Comparison of ENCODE assay signal across 8 cellular contexts in genomic region chr11:82955676-82956453, GRCh38. TPM values are rescaled to one million over a fixed set of nuclear protein-coding genes. Genes with fewer than 3 reads are reported as not detected.
DNase-seq lines count a peak whose midpoint lies in the region; ATAC-seq, FAIRE-seq and TF ChIP-seq lines count a peak whose summit lies in the region.
"Not testable (repeated sequence)": the region's sequence is repeated elsewhere in the genome, so short reads cannot be mapped to it uniquely, and the experiment has no call there.

No MANE protein-coding gene starts in this region.

- not testable (repeated sequence) for ATAC-seq in GM12878
- peak; percentile 81 for ATAC-seq in HepG2

- intact Hi-C loops in GM12878 (cut with micrococcal nuclease; ENCODE audit: unreplicated experiment); HepG2 (cut with micrococcal nuclease; ENCODE audit: unreplicated experiment); transverse colon (cut with DNase I; ENCODE audit: low total_unique reads): not testable (repeated sequence)

- not testable (repeated sequence) for H3K27me3 Mint-ChIP-seq in T-helper 2 cell treated with Interferon-gamma antibody and Interleukin-4, amounts not matched to agents 5 μg/mL and 100 μg/mL, for 36 hours (ENCODE audit: low read depth)

- H3K9me3 Mint-ChIP-seq in T-helper 2 cell treated with Interferon-gamma antibody and Interleukin-4, amounts not matched to agents 5 μg/mL and 100 μg/mL, for 36 hours = peaks cover 47% of the 10 kb centered on the region

- H3K27ac ChIP-seq in GM23248; GM12878 (ENCODE audit: control insufficient read depth, insufficient read depth); transverse colon: not testable (repeated sequence)
- H3K27ac ChIP-seq in HepG2 (ENCODE audit: extremely low read length, insufficient read depth, low read length) = peak overlapping the region; percentile 49

- not testable (repeated sequence) for TF ChIP-seq CTCF in GM12878 (IDR thresholded peaks at IDR 0.05 in 2 of 3, conservative IDR thresholded peaks at IDR 0.05 in 1 of 3; ENCODE audit: control insufficient read depth in 2 of 3, extremely low read depth in 1 of 3, insufficient read depth in 1 of 3, low read depth in 3 of 3, low read length in 3 of 3); HepG2 (CRISPR knock-in tag; IDR thresholded peaks at IDR 0.05); transverse colon (IDR thresholded peaks at IDR 0.05)

- not testable (repeated sequence) for H3K4me1 ChIP-seq in GM23248 (ENCODE audit: insufficient read depth); transverse colon
- H3K4me1 ChIP-seq in GM12878 (ENCODE audit: control insufficient read depth, insufficient read depth, low read length) = peaks cover 12% of the 10 kb centered on the region
- peaks cover 32% of the 10 kb centered on the region for H3K4me1 ChIP-seq in HepG2 (ENCODE audit: insufficient read depth, low read length)

- H4K20me1 ChIP-seq in GM23248 (ENCODE audit: insufficient read depth); GM12878 (ENCODE audit: control insufficient read depth, insufficient read depth); HepG2 (ENCODE audit: insufficient read depth, low read length): not testable (repeated sequence)

- H3K4me1 Mint-ChIP-seq in T-helper 2 cell treated with Interferon-gamma antibody and Interleukin-4, amounts not matched to agents 5 μg/mL and 100 μg/mL, for 36 hours (ENCODE audit: low read depth) = peaks cover 51% of the 10 kb centered on the region

- H3K9me2 ChIP-seq in GM23248 (ENCODE audit: insufficient read depth) = not testable (repeated sequence)

- not testable (repeated sequence) for FAIRE-seq in GM12878 (lab: Jason Lieb, UNC); HepG2 (lab: Jason Lieb, UNC)

- not testable (repeated sequence) for TF ChIP-seq EP300 in GM12878 (IDR thresholded peaks at IDR 0.05; ENCODE audit: borderline replicate concordance in 1 of 2, control insufficient read depth in 1 of 2, low read depth in 2 of 2, low read length in 2 of 2); HepG2 (IDR thresholded peaks at IDR 0.05; ENCODE audit: low read depth in 2 of 2, low read length in 2 of 2); transverse colon (IDR thresholded peaks at IDR 0.05; ENCODE audit: low read depth)
- TF ChIP-seq EP300 in HepG2 (CRISPR knock-in tag; IDR thresholded peaks at IDR 0.05; ENCODE audit: borderline replicate concordance) = 0 out of 2 replicates have a peak, but pooled peaks have one; percentile 16

- 45 to 49% methylated on average over 9 of the region's 9 CpGs for WGBS in GM23248 (ENCODE audit: low coverage in 1 of 2, low lambda C conversion rate in 2 of 2, missing lambda C conversion rate in 2 of 2), 2 experiments
- 70% methylated on average over 9 of the region's 9 CpGs for WGBS in GM12878 (ENCODE audit: insufficient coverage, insufficient replicate concordance, low lambda C conversion rate, missing lambda C conversion rate)
- WGBS in HepG2 (ENCODE audit: low lambda C conversion rate) = 15% methylated on average over 7 of the region's 9 CpGs
- 61% methylated on average over 9 of the region's 9 CpGs; no CpG with 5 or more reads in 1 of the 2 donors for WGBS in transverse colon (ENCODE audit: low coverage in 1 of 2), 2 donors

- TF ChIP-seq RAD21 in GM12878 (IDR thresholded peaks at IDR 0.05; ENCODE audit: insufficient read depth, low read depth, low read length); HepG2 (CRISPR knock-in tag; IDR thresholded peaks at IDR 0.05): not testable (repeated sequence)

- peak overlapping the region; percentile 66 for H3K27ac Mint-ChIP-seq in T-helper 2 cell treated with Interferon-gamma antibody and Interleukin-4, amounts not matched to agents 5 μg/mL and 100 μg/mL, for 36 hours

- SMC1A ChIA-PET in GM12878 (lab: Charles Lee; ENCODE audit: uncharacterized antibody, unreplicated experiment) = interaction anchor here (0.8 to 10.6 kb wide), 6 partner anchors 9 to 101 kb away, joined by 3 to 85 read pairs (median 4); no protein-coding TSS in a partner anchor

- not testable (repeated sequence) for DNase-seq in GM23248; GM12878 (ENCODE audit: low read depth, low spot score)
- DNase-seq in NCI-H345 (lab: John Stamatoyannopoulos, UW) = peak; percentile 64
- DNase-seq in T-helper 2 cell treated with Interferon-gamma antibody and Interleukin-4, amounts not matched to agents 5 μg/mL and 100 μg/mL, for 36 hours (ENCODE audit: low spot score) = peak; percentile 28
- peak; percentile 59 for DNase-seq in activated T-cell treated with anti-CD3 and anti-CD28 coated beads for 1 hour (ENCODE audit: low read depth)
- DNase-seq in HepG2 (ENCODE audit: low spot score) = peak; percentile 35
- peak; percentile 25 for DNase-seq in stimulated activated CD4-positive, alpha-beta T cell treated with anti-CD3 and anti-CD28 coated beads, Interleukin-2, amount 100 ng/mL, for 4 hours (ENCODE audit: low read depth)
- DNase-seq in transverse colon = peak; percentile 64

- POLR2A ChIA-PET in GM12878 (lab: Charles Lee) (interaction anchor here (1.2 to 2.1 kb wide), 2 partner anchors 26 to 330 kb away, joined by 3 to 4 read pairs; no protein-coding TSS in a partner anchor), HepG2 (lab: Yijun Ruan, JAX) (interaction anchor here (0.7 to 2.2 kb wide), 5 partner anchors 10 to 201 kb away, joined by 3 to 10 read pairs (median 5); partner anchors contain the start of gene PCF11)

- not testable (repeated sequence) for TF ChIP-seq POLR2A in GM12878 (IDR thresholded peaks at IDR 0.05; ENCODE audit: low read depth, low read length); HepG2 (IDR thresholded peaks at IDR 0.05; ENCODE audit: insufficient read depth in 1 of 2, low read depth in 2 of 2, low read length in 2 of 2); transverse colon (IDR thresholded peaks at IDR 0.05)

- H3K9ac ChIP-seq in GM23248; GM12878 (ENCODE audit: control insufficient read depth, insufficient read depth, low read length): not testable (repeated sequence)
- H3K9ac ChIP-seq in HepG2 (ENCODE audit: insufficient read depth, low read depth, low read length) = peak overlapping the region; percentile 15; the same call in 1 of the 2 replicates

- H3K36me3 Mint-ChIP-seq in T-helper 2 cell treated with Interferon-gamma antibody and Interleukin-4, amounts not matched to agents 5 μg/mL and 100 μg/mL, for 36 hours (ENCODE audit: low read depth) = peaks cover 46% of the 10 kb centered on the region

- H3F3A ChIP-seq in GM23248 (ENCODE audit: insufficient read depth) = not testable (repeated sequence)

- H3K4me2 ChIP-seq in GM23248 (ENCODE audit: unreplicated experiment); GM12878 (ENCODE audit: control insufficient read depth, insufficient read depth): not testable (repeated sequence)
- peak overlapping the region; percentile 76 for H3K4me2 ChIP-seq in HepG2 (ENCODE audit: low read depth, low read length)

- H3K4me3 Mint-ChIP-seq in T-helper 2 cell treated with Interferon-gamma antibody and Interleukin-4, amounts not matched to agents 5 μg/mL and 100 μg/mL, for 36 hours = peak overlapping the region; percentile 41

- RAD21 ChIA-PET in GM12878 (lab: Charles Lee; ENCODE audit: unreplicated experiment) = interaction anchor here (0.7 kb wide), 1 partner anchor 9 kb away, joined by 3 read pairs; no protein-coding TSS in a partner anchor

- in situ Hi-C loops in GM23248 (cut with MboI); GM12878 (cut with MboI); HepG2 (cut with HindIII; ENCODE audit: extremely low pct_ligation_motif_present, low pct_unique_long_range_greater_than_20kb); transverse colon (cut with MboI; ENCODE audit: low pct_ligation_motif_present in 1 of 4, low pct_unique_long_range_greater_than_20kb in 1 of 4, low sequenced_read_pairs in 3 of 4): not testable (repeated sequence)

- H3K9me3 ChIP-seq in GM23248 (ENCODE audit: low read depth); GM12878 (replicated peaks; ENCODE audit: control insufficient read depth, insufficient read depth, low read length); HepG2 (ENCODE audit: low read length); transverse colon: not testable (repeated sequence)

- not testable (repeated sequence) for H3K4me3 ChIP-seq in GM23248, GM12878, transverse colon
- peak overlapping the region in 2 of 3 experiments; percentile 8 to 48; a peak in 2 of 6 replicates for H3K4me3 ChIP-seq in HepG2 (replicated peaks in 1 of 3; ENCODE audit: insufficient read depth in 1 of 3, low read depth in 2 of 3, low read length in 3 of 3)

- H3K27me3 ChIP-seq in GM23248 (replicated peaks; ENCODE audit: insufficient read depth); GM12878 (replicated peaks in 1 of 2; ENCODE audit: control insufficient read depth in 2 of 2, insufficient read depth in 2 of 2, low read length in 1 of 2); HepG2 (ENCODE audit: control insufficient read depth in 1 of 2, insufficient read depth in 2 of 2, low read length in 2 of 2); transverse colon: not testable (repeated sequence)

- not testable (repeated sequence) for H3K36me3 ChIP-seq in GM23248 (ENCODE audit: low read depth); GM12878 (ENCODE audit: control insufficient read depth in 2 of 2, insufficient read depth in 2 of 2, low read length in 1 of 2); HepG2 (replicated peaks in 1 of 2; ENCODE audit: control insufficient read depth in 1 of 2, insufficient read depth in 2 of 2, low read length in 2 of 2); transverse colon

- H2AFZ ChIP-seq in GM23248 (peak overlapping the region; percentile 45; the same call in 1 of the 2 replicates), GM12878 (ENCODE audit: control insufficient read depth, low read depth, low read length) (peak overlapping the region; percentile 54; the same call in 1 of the 2 replicates), HepG2 (ENCODE audit: low read length) (peak overlapping the region; percentile 42)

- not testable (repeated sequence) for BruUV-seq in GM12878 (replicated peaks; lab: Mats Ljungman, UMichigan); HepG2 (replicated peaks; lab: Mats Ljungman, UMichigan)

- CTCF ChIA-PET in GM12878 (lab: Yijun Ruan, JAX) = interaction anchor here (1.3 to 1.4 kb wide), 2 partner anchors 14 to 294 kb away, joined by 3 to 5 read pairs; no protein-coding TSS in a partner anchor
- CTCF ChIA-PET in HepG2 (lab: Yijun Ruan, JAX; ENCODE audit: low intra/inter-chr PET ratio, low total read pairs) = not testable (repeated sequence)

- not testable (repeated sequence) for H3K79me2 ChIP-seq in GM23248 (ENCODE audit: insufficient read depth); GM12878 (ENCODE audit: control insufficient read depth, insufficient read depth, low read length); HepG2 (ENCODE audit: insufficient read depth, low read length)

RNA-seq across cellular contexts. Expression of gene DDIAS, which starts 54.3 kb away (rescaled TPM):
- 5.4 and 7.6 TPM in 2 replicates for total RNA-seq in GM23248 (2014; rRNA removed; shearing (Covaris generic))
- 4.5 and 5.0 TPM in 2 replicates for polyA plus RNA-seq in GM23248 (2016; fragmentation: Nextera tagmentation; extraction: Ambion mirVana)
- 6.3 and 6.5 TPM in 2 replicates for total RNA-seq in GM12878 (2013; cell fraction: nucleolus; rRNA removed)
- total RNA-seq in GM12878 (2014; rRNA removed) = 12.3 and 13.9 TPM in 2 replicates
- total RNA-seq in GM12878 (2014; rRNA removed; fragmentation: Illumina TruSeq; extraction: Trizol) = 13.1 and 13.6 TPM in 2 replicates
- 10.3 and 14.2 TPM in 2 replicates for total RNA-seq in GM12878 (2021)
- 1.8 TPM for polyA plus RNA-seq in GM12878 (2011; ENCODE audit: low read depth)
- polyA plus RNA-seq in GM12878 (2011; rRNA removed) = 14.7 and 19.6 TPM in 2 replicates
- 7.5 and 8.4 TPM in 2 replicates for polyA plus RNA-seq in GM12878 (2011; cell fraction: cytosol; rRNA removed)
- polyA plus RNA-seq in GM12878 (2011; cell fraction: nucleus; rRNA removed) = 6.2 and 6.7 TPM in 2 replicates
- polyA plus RNA-seq in GM12878 (2012) = 2.3 and 3.4 TPM in 2 replicates
- polyA plus RNA-seq in GM12878 (2014; fragmentation: Illumina TruSeq; extraction: Trizol) = 15.4 and 20.6 TPM in 2 replicates
- 1 to 10 TPM; 6.9 to 7.0 TPM for polyA plus RNA-seq in GM12878 (2014; fragmentation: Nextera tagmentation; extraction: Ambion mirVana)
- 7.2 and 8.8 TPM in 2 replicates for polyA plus RNA-seq in GM12878 (2014; rRNA removed)
- 10 to 100 TPM; 22.6 to 27.8 TPM for polyA plus RNA-seq in GM12878 (2016; fragmentation: Nextera tagmentation; extraction: Ambion mirVana)
- polyA minus RNA-seq in GM12878 (2011; rRNA and poly(A)+ RNA removed) = 10.8 and 14.1 TPM in 2 replicates
- 4.0 and 4.9 TPM in 2 replicates for polyA minus RNA-seq in GM12878 (2011; cell fraction: cytosol; rRNA and poly(A)+ RNA removed)
- polyA minus RNA-seq in GM12878 (2011; cell fraction: nucleus; rRNA and poly(A)+ RNA removed) = 3.4 and 6.8 TPM in 2 replicates
- 13.0 and 23.5 TPM in 2 replicates for total RNA-seq in HepG2 (2016; rRNA removed; fragmentation: Illumina TruSeq; extraction: Trizol)
- total RNA-seq in HepG2 (2016; cell fraction: cytosol; rRNA removed; fragmentation: Illumina TruSeq; extraction: Trizol; ENCODE audit: low read depth) = 4.5 and 6.3 TPM in 2 replicates
- 12.6 and 21.3 TPM in 2 replicates for total RNA-seq in HepG2 (2016; cell fraction: insoluble cytoplasmic fraction; rRNA removed; fragmentation: Illumina TruSeq; extraction: Trizol)
- 9.5 and 11.4 TPM in 2 replicates for total RNA-seq in HepG2 (2016; cell fraction: membrane; rRNA removed; fragmentation: Illumina TruSeq; extraction: Trizol)
- total RNA-seq in HepG2 (2016; cell fraction: nucleus; rRNA removed; fragmentation: Illumina TruSeq; extraction: Trizol) = 9.5 and 11.1 TPM in 2 replicates
- 2.2 and 3.5 TPM in 2 replicates for polyA plus RNA-seq in HepG2 (2011; rRNA removed)
- 1.6 and 2.0 TPM in 2 replicates for polyA plus RNA-seq in HepG2 (2011; cell fraction: cytosol; rRNA removed)
- polyA plus RNA-seq in HepG2 (2011; cell fraction: nucleus; rRNA removed) = 1.0 and 1.6 TPM in 2 replicates
- polyA plus RNA-seq in HepG2 (2012) = 1.7 and 5.3 TPM in 2 replicates
- 0.66 and 0.94 TPM in 2 replicates for polyA plus RNA-seq in HepG2 (2016; cell fraction: cytosol; fragmentation: Illumina TruSeq; extraction: Trizol; ENCODE audit: low read depth)
- polyA plus RNA-seq in HepG2 (2016; cell fraction: insoluble cytoplasmic fraction; fragmentation: Illumina TruSeq; extraction: Trizol; ENCODE audit: low read depth) = 13.7 and 16.2 TPM in 2 replicates
- 2.6 and 3.1 TPM in 2 replicates for polyA plus RNA-seq in HepG2 (2016; cell fraction: membrane; fragmentation: Illumina TruSeq; extraction: Trizol; ENCODE audit: low read depth)
- polyA plus RNA-seq in HepG2 (2016; cell fraction: nucleus; fragmentation: Illumina TruSeq; extraction: Trizol; ENCODE audit: insufficient read depth, low read depth) = 11.7 and 12.4 TPM in 2 replicates
- polyA minus RNA-seq in HepG2 (2011; rRNA and poly(A)+ RNA removed; ENCODE audit: low replicate concordance) = 10.5 and 39.5 TPM in 2 replicates
- 1.9 and 3.3 TPM in 2 replicates for polyA minus RNA-seq in HepG2 (2011; cell fraction: cytosol; rRNA and poly(A)+ RNA removed)
- polyA minus RNA-seq in HepG2 (2011; cell fraction: nucleus; rRNA and poly(A)+ RNA removed) = 2.1 and 3.9 TPM in 2 replicates
- 1 to 10 TPM in 1 of 4 donors, under 1 TPM in 1, not detected in 2; 0.95 to 1.1 TPM for total RNA-seq in transverse colon

RNA-seq across cellular contexts. Expression of gene PRCP, which starts 55.6 kb away (rescaled TPM):
- 66.3 and 84.1 TPM in 2 replicates for total RNA-seq in GM23248 (2014; rRNA removed; shearing (Covaris generic))
- polyA plus RNA-seq in GM23248 (2016; fragmentation: Nextera tagmentation; extraction: Ambion mirVana) (85.7 and 90.1 TPM in 2 replicates), GM12878 (2011; rRNA removed) (43.6 and 55.5 TPM in 2 replicates), GM12878 (2014; fragmentation: Illumina TruSeq; extraction: Trizol) (26.9 and 30.4 TPM in 2 replicates), GM12878 (2014; fragmentation: Nextera tagmentation; extraction: Ambion mirVana) (10 to 100 TPM; 21.5 to 25.3 TPM), GM12878 (2014; rRNA removed) (14.2 and 15.4 TPM in 2 replicates), GM12878 (2016; fragmentation: Nextera tagmentation; extraction: Ambion mirVana) (10 to 100 TPM; 14.9 to 15.4 TPM), HepG2 (2011; rRNA removed) (79.7 and 105 TPM in 2 replicates)
- 32.3 and 37.1 TPM in 2 replicates for total RNA-seq in GM12878 (2013; cell fraction: nucleolus; rRNA removed)
- total RNA-seq in GM12878 (2014; rRNA removed) (16.1 and 18.3 TPM in 2 replicates), GM12878 (2014; rRNA removed; fragmentation: Illumina TruSeq; extraction: Trizol) (19.4 and 20.2 TPM in 2 replicates), GM12878 (2021) (20.6 and 21.5 TPM in 2 replicates), HepG2 (2016; rRNA removed; fragmentation: Illumina TruSeq; extraction: Trizol) (49.9 and 84.2 TPM in 2 replicates), transverse colon (10 to 100 TPM; 20.9 to 34.8 (median 29.9) TPM)
- 16.8 TPM for polyA plus RNA-seq in GM12878 (2011; ENCODE audit: low read depth)
- polyA plus RNA-seq in GM12878 (2011; cell fraction: cytosol; rRNA removed) = 23.9 and 33.0 TPM in 2 replicates
- polyA plus RNA-seq in GM12878 (2011; cell fraction: nucleus; rRNA removed) = 12.0 and 17.6 TPM in 2 replicates
- 18.7 and 20.6 TPM in 2 replicates for polyA plus RNA-seq in GM12878 (2012)
- polyA minus RNA-seq in GM12878 (2011; rRNA and poly(A)+ RNA removed) = 30.4 and 38.0 TPM in 2 replicates
- polyA minus RNA-seq in GM12878 (2011; cell fraction: cytosol; rRNA and poly(A)+ RNA removed) = 14.4 and 14.9 TPM in 2 replicates
- polyA minus RNA-seq in GM12878 (2011; cell fraction: nucleus; rRNA and poly(A)+ RNA removed) = 8.8 and 12.3 TPM in 2 replicates
- total RNA-seq in HepG2 (2016; cell fraction: cytosol; rRNA removed; fragmentation: Illumina TruSeq; extraction: Trizol; ENCODE audit: low read depth) = 12.9 and 14.2 TPM in 2 replicates
- total RNA-seq in HepG2 (2016; cell fraction: insoluble cytoplasmic fraction; rRNA removed; fragmentation: Illumina TruSeq; extraction: Trizol) = 49.2 and 86.3 TPM in 2 replicates
- 29.1 and 33.4 TPM in 2 replicates for total RNA-seq in HepG2 (2016; cell fraction: membrane; rRNA removed; fragmentation: Illumina TruSeq; extraction: Trizol)
- 75.4 and 86.0 TPM in 2 replicates for total RNA-seq in HepG2 (2016; cell fraction: nucleus; rRNA removed; fragmentation: Illumina TruSeq; extraction: Trizol)
- polyA plus RNA-seq in HepG2 (2011; cell fraction: cytosol; rRNA removed) = 63.3 and 100 TPM in 2 replicates
- polyA plus RNA-seq in HepG2 (2011; cell fraction: nucleus; rRNA removed) = 24.2 and 26.5 TPM in 2 replicates
- polyA plus RNA-seq in HepG2 (2012) = 56.3 and 103 TPM in 2 replicates
- polyA plus RNA-seq in HepG2 (2016; cell fraction: cytosol; fragmentation: Illumina TruSeq; extraction: Trizol; ENCODE audit: low read depth) = 12.6 and 13.4 TPM in 2 replicates
- polyA plus RNA-seq in HepG2 (2016; cell fraction: insoluble cytoplasmic fraction; fragmentation: Illumina TruSeq; extraction: Trizol; ENCODE audit: low read depth) = 48.2 and 49.2 TPM in 2 replicates
- polyA plus RNA-seq in HepG2 (2016; cell fraction: membrane; fragmentation: Illumina TruSeq; extraction: Trizol; ENCODE audit: low read depth) = 27.2 and 33.0 TPM in 2 replicates
- polyA plus RNA-seq in HepG2 (2016; cell fraction: nucleus; fragmentation: Illumina TruSeq; extraction: Trizol; ENCODE audit: insufficient read depth, low read depth) = 84.6 and 95.4 TPM in 2 replicates
- polyA minus RNA-seq in HepG2 (2011; rRNA and poly(A)+ RNA removed; ENCODE audit: low replicate concordance) = 22.7 and 35.1 TPM in 2 replicates
- polyA minus RNA-seq in HepG2 (2011; cell fraction: cytosol; rRNA and poly(A)+ RNA removed) = 55.6 and 56.6 TPM in 2 replicates
- 29.0 and 33.7 TPM in 2 replicates for polyA minus RNA-seq in HepG2 (2011; cell fraction: nucleus; rRNA and poly(A)+ RNA removed)
